In the genomic region with DNA sequence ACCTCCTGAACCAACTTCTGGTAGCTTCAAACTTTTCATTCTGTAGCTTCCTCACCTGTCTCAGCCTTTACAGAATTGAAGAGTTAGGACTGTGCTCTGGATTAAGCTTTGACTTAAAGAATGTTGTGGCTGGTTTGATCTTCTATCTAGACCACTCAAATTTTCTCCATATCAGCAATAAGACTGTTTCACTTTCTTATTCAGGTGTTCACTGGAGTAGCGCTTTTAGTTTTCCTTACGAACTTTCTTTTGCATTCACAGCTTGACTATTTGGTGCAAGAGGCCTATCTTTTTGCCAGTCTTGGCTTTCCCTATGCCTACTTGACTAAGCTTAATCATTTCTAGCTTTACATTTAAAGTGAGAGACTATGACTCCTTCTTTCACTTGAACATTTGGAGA, we compare ENCODE assay signal across 16 cellular contexts. TPM values are rescaled to one million over a fixed set of nuclear protein-coding genes. Genes with fewer than 3 reads are reported as not detected.
A peak's percentile ranks its signal among the peaks of the same experiment; 100 is the strongest.
DNase-seq lines count a peak whose midpoint lies in the region; ATAC-seq and TF ChIP-seq lines count a peak whose summit lies in the region.
"Had no signal": no experiment of that assay in that cellular context is flagged by ENCODE, and none has a peak within 500 bp of the region (broad histone marks: within the 10 kb centered on the region; RNA-seq: fewer than 3 reads in every experiment).

No MANE protein-coding gene starts in this region.

- H3K4me3 ChIP-seq in DND-41 (ENCODE audit: low read depth in 1 of 2, low read length in 2 of 2) (no peak overlapping the region), GM23248 (no peak overlapping the region), breast epithelium (no peak overlapping the region)
- H3K4me3 ChIP-seq: K562 had no signal

- peaks cover 0 to 1% of the 10 kb centered on the region in 2 donors for H3K9me3 Mint-ChIP-seq in activated T-cell treated with anti-CD3 and anti-CD28 coated beads, Interleukin-2, amount 50 U/mL, for 72 hours
- peaks cover 11% of the 10 kb centered on the region for H3K9me3 Mint-ChIP-seq in T-helper 1 cell treated with Interleukin-12 subunit alpha and Interleukin-12 subunit beta and Interleukin-4 antibody, amounts not matched to agents 30 μg/mL and 1 μg/mL, for 36 hours
- no peaks in the 10 kb centered on the region for H3K9me3 Mint-ChIP-seq in central memory CD8-positive, alpha-beta T cell
- H3K9me3 Mint-ChIP-seq: HFFc6 had no signal

- TF ChIP-seq POLR2A in breast epithelium (IDR thresholded peaks at IDR 0.05), result no peak

- H3K36me3 Mint-ChIP-seq in activated T-cell treated with anti-CD3 and anti-CD28 coated beads, Interleukin-2, amount 50 U/mL, for 72 hours (ENCODE audit: insufficient read depth in 2 of 2), result peaks cover 6 to 12% of the 10 kb centered on the region in 2 donors
- peaks cover 32% of the 10 kb centered on the region for H3K36me3 Mint-ChIP-seq in T-helper 1 cell treated with Interleukin-12 subunit alpha and Interleukin-12 subunit beta and Interleukin-4 antibody, amounts not matched to agents 30 μg/mL and 1 μg/mL, for 36 hours (ENCODE audit: low read depth)
- no peaks in the 10 kb centered on the region for H3K36me3 Mint-ChIP-seq in central memory CD8-positive, alpha-beta T cell (ENCODE audit: insufficient read depth)

- ATAC-seq in activated T-cell treated with anti-CD3 and anti-CD28 coated beads, Interleukin-2, amount 50 U/mL, for 72 hours (replicated peaks in 1 of 2), result peak; percentile 51 to 53
- ATAC-seq in DND-41 (ENCODE audit: insufficient read depth, low read depth), result peak; percentile 67
- no peak for ATAC-seq in central memory CD8-positive, alpha-beta T cell (replicated peaks; ENCODE audit: extremely low read depth, poor library complexity, severe bottlenecking)
- ATAC-seq: K562, PC-3 had no signal

- peak overlapping the region in 1 of 2 donors; percentile 50 for H3K4me3 Mint-ChIP-seq in activated T-cell treated with anti-CD3 and anti-CD28 coated beads, Interleukin-2, amount 50 U/mL, for 72 hours
- peak overlapping the region; percentile 45 for H3K4me3 Mint-ChIP-seq in T-helper 1 cell treated with Interleukin-12 subunit alpha and Interleukin-12 subunit beta and Interleukin-4 antibody, amounts not matched to agents 30 μg/mL and 1 μg/mL, for 36 hours
- H3K4me3 Mint-ChIP-seq in central memory CD8-positive, alpha-beta T cell, result peak overlapping the region; percentile 40
- H3K4me3 Mint-ChIP-seq: B cell, HFFc6 had no signal

- in situ Hi-C loops in GM23248 (cut with MboI), result no loop called here

- 96 to 100% methylated on average over 2 of the region's 2 CpGs for WGBS in GM23248 (ENCODE audit: low coverage in 1 of 2, low lambda C conversion rate in 2 of 2, missing lambda C conversion rate in 2 of 2), 2 experiments

- no peak for TF ChIP-seq CTCF in DND-41 (IDR thresholded peaks at IDR 0.05; ENCODE audit: borderline replicate concordance, extremely low read depth, low read length, poor library complexity, severe bottlenecking)
- TF ChIP-seq CTCF in breast epithelium (IDR thresholded peaks at IDR 0.05), result no peak

- peaks cover 38% of the 10 kb centered on the region for H3K4me1 ChIP-seq in DND-41 (ENCODE audit: insufficient read depth, low read length)
- H3K4me1 ChIP-seq in GM23248 (ENCODE audit: insufficient read depth), result peaks cover 8% of the 10 kb centered on the region
- H3K4me1 ChIP-seq in breast epithelium, result no peaks in the 10 kb centered on the region

- H3K79me2 ChIP-seq in DND-41 (ENCODE audit: insufficient read depth, low read length) (no peaks in the 10 kb centered on the region), GM23248 (ENCODE audit: insufficient read depth) (no peaks in the 10 kb centered on the region)

- no peaks in the 10 kb centered on the region for H3K27me3 ChIP-seq in DND-41 (ENCODE audit: insufficient read depth, low read length, poor library complexity)
- no peaks in the 10 kb centered on the region for H3K27me3 ChIP-seq in GM23248 (replicated peaks; ENCODE audit: insufficient read depth)
- H3K27me3 ChIP-seq in breast epithelium, result no peaks in the 10 kb centered on the region

- H3K4me2 ChIP-seq in DND-41 (ENCODE audit: insufficient read depth, low read length) (peak overlapping the region; percentile 6; the same call in 1 of the 2 replicates), GM23248 (ENCODE audit: unreplicated experiment) (no peak overlapping the region)

- no peak overlapping the region for H2AFZ ChIP-seq in DND-41 (ENCODE audit: low read depth, low read length)
- H2AFZ ChIP-seq in GM23248, result no peak overlapping the region

- no peaks in the 10 kb centered on the region for H3K9me2 ChIP-seq in GM23248 (ENCODE audit: insufficient read depth)

- H3K36me3 ChIP-seq in DND-41 (ENCODE audit: insufficient read depth, low read length) (peaks cover 9% of the 10 kb centered on the region), GM23248 (ENCODE audit: low read depth) (no peaks in the 10 kb centered on the region), breast epithelium (no peaks in the 10 kb centered on the region)

- H3K9ac ChIP-seq in DND-41 (ENCODE audit: low read depth, low read length), result no peak overlapping the region; the same call in 1 of the 2 replicates
- no peak overlapping the region for H3K9ac ChIP-seq in GM23248

- H4K20me1 ChIP-seq in DND-41 (ENCODE audit: insufficient read depth, low read length), result no peaks in the 10 kb centered on the region
- no peaks in the 10 kb centered on the region for H4K20me1 ChIP-seq in GM23248 (ENCODE audit: insufficient read depth)

- H3K27ac Mint-ChIP-seq in activated T-cell treated with anti-CD3 and anti-CD28 coated beads, Interleukin-2, amount 50 U/mL, for 72 hours, result peak overlapping the region; percentile 17
- peak overlapping the region; percentile 74 for H3K27ac Mint-ChIP-seq in T-helper 1 cell treated with Interleukin-12 subunit alpha and Interleukin-12 subunit beta and Interleukin-4 antibody, amounts not matched to agents 30 μg/mL and 1 μg/mL, for 36 hours
- no peak overlapping the region for H3K27ac Mint-ChIP-seq in central memory CD8-positive, alpha-beta T cell (ENCODE audit: low read depth)
- H3K27ac Mint-ChIP-seq: B cell, HFFc6 had no signal

- H3K27ac ChIP-seq in DND-41 (ENCODE audit: low read length) (peak overlapping the region; percentile 68), GM23248 (no peak overlapping the region), breast epithelium (no peak overlapping the region)
- H3K27ac ChIP-seq: HL-60 had no signal

- DNase-seq in activated T-cell treated with anti-CD3 and anti-CD28 coated beads, Interleukin-2, amount 50 U/mL, for 72 hours, result no peak
- DNase-seq in activated T-cell treated with anti-CD3 and anti-CD28 coated beads, Interleukin-2, amount 50 U/mL, for 48 hours, result no peak
- no peak for DNase-seq in DND-41
- DNase-seq in central memory CD8-positive, alpha-beta T cell (ENCODE audit: low spot score in 2 of 2), result no peak
- DNase-seq in GM23248, result no peak
- DNase-seq in breast epithelium (ENCODE audit: low spot score in 2 of 2), result no peak
- DNase-seq: DMS 273 treated with DMSO at 0.1 percent for 48 hours, HFFc6, NCI-H1092 treated with DMSO at 0.1 percent for 48 hours, NCI-H1694, NCI-H69, PC-3 had no signal

- H3K9me3 ChIP-seq in DND-41 (ENCODE audit: insufficient read depth, low read length, severe bottlenecking) (no peaks in the 10 kb centered on the region), GM23248 (ENCODE audit: low read depth) (no peaks in the 10 kb centered on the region), breast epithelium (no peaks in the 10 kb centered on the region)

- no peaks in the 10 kb centered on the region for H3K27me3 Mint-ChIP-seq in activated T-cell treated with anti-CD3 and anti-CD28 coated beads, Interleukin-2, amount 50 U/mL, for 72 hours (ENCODE audit: low read depth)
- no peaks in the 10 kb centered on the region for H3K27me3 Mint-ChIP-seq in T-helper 1 cell treated with Interleukin-12 subunit alpha and Interleukin-12 subunit beta and Interleukin-4 antibody, amounts not matched to agents 30 μg/mL and 1 μg/mL, for 36 hours (ENCODE audit: low read depth)
- no peaks in the 10 kb centered on the region for H3K27me3 Mint-ChIP-seq in central memory CD8-positive, alpha-beta T cell
- H3K27me3 Mint-ChIP-seq: B cell had no signal

- 0 out of 2 replicates have a peak, but pooled peaks cover 6% of the 10 kb centered on the region for H3F3A ChIP-seq in GM23248 (ENCODE audit: insufficient read depth)

- intact Hi-C loops in breast epithelium (cut with DNase I; ENCODE audit: low total_unique reads), result no loop called here

- peaks cover 30% of the 10 kb centered on the region for H3K4me1 Mint-ChIP-seq in activated T-cell treated with anti-CD3 and anti-CD28 coated beads, Interleukin-2, amount 50 U/mL, for 72 hours (ENCODE audit: low read depth)
- H3K4me1 Mint-ChIP-seq in T-helper 1 cell treated with Interleukin-12 subunit alpha and Interleukin-12 subunit beta and Interleukin-4 antibody, amounts not matched to agents 30 μg/mL and 1 μg/mL, for 36 hours (ENCODE audit: low read depth), result peaks cover 35% of the 10 kb centered on the region
- peaks cover 18% of the 10 kb centered on the region for H3K4me1 Mint-ChIP-seq in central memory CD8-positive, alpha-beta T cell
- H3K4me1 Mint-ChIP-seq: B cell had no signal

RNA-seq across cellular contexts. Expression of a gene that starts 31.5 kb away (rescaled TPM):
- 10 to 100 TPM; 12.4 to 17.9 TPM for total RNA-seq in activated T-cell treated with anti-CD3 and anti-CD28 coated beads, Interleukin-2, amount 50 U/mL, for 72 hours
- 11.4 and 16.9 TPM in 2 replicates for total RNA-seq in GM23248 (2014; rRNA removed; shearing (Covaris generic))
- 12.8 and 16.4 TPM in 2 replicates for polyA plus RNA-seq in GM23248 (2016; fragmentation: Nextera tagmentation; extraction: Ambion mirVana)
- total RNA-seq in breast epithelium, result 10 to 100 TPM; 16.2 to 50.3 (median 29.2) TPM
